Comparison of ENCODE assay signal across 29 cellular contexts in genomic region chr1:224141693-224142092, GRCh38.
"Had no signal": no experiment of that assay in that cellular context is flagged by ENCODE, and none has a peak within 500 bp of the region (broad histone marks: within the 10 kb centered on the region; RNA-seq: fewer than 3 reads in every experiment).

No MANE protein-coding gene starts in this region.

- H3K4me1 Mint-ChIP-seq: activated CD4-positive, alpha-beta memory T cell treated with anti-CD3 and anti-CD28 coated beads, Interleukin-2, amount 10 ng/mL, durations not matched to agents 7 days and 5 days; activated CD4-positive, alpha-beta T cell treated with anti-CD3 and anti-CD28 coated beads, Interleukin-2, amount 10 ng/mL, durations not matched to agents 7 days and 5 days; activated naive CD8-positive, alpha-beta T cell treated with anti-CD3 and anti-CD28 coated beads for 36 hours; activated naive CD8-positive, alpha-beta T cell treated with anti-CD3 and anti-CD28 coated beads, Interleukin-2, amount 50 U/mL, for 24 hours; WTC11 had no signal

- H3K27ac Mint-ChIP-seq: activated CD4-positive, alpha-beta memory T cell treated with anti-CD3 and anti-CD28 coated beads, Interleukin-2, amount 10 ng/mL, durations not matched to agents 7 days and 5 days; activated CD4-positive, alpha-beta T cell treated with anti-CD3 and anti-CD28 coated beads, Interleukin-2, amount 10 ng/mL, durations not matched to agents 7 days and 5 days; activated naive CD8-positive, alpha-beta T cell treated with anti-CD3 and anti-CD28 coated beads for 36 hours; activated naive CD8-positive, alpha-beta T cell treated with anti-CD3 and anti-CD28 coated beads, Interleukin-2, amount 50 U/mL, for 24 hours; activated T-helper 1 cell treated with anti-CD3 and anti-CD28 coated beads, Interleukin-12 subunit alpha, Interleukin-12 subunit beta, Interleukin-2, Interleukin-4 antibody, amounts not matched to agents 30 ng/mL and 10 ng/mL and 1 ng/mL, durations not matched to agents 14 hours and 24 hours and 36 hours; effector memory CD8-positive, alpha-beta T cell; WTC11 had no signal

- DNase-seq: activated CD4-positive, alpha-beta memory T cell treated with anti-CD3 and anti-CD28 coated beads, Interleukin-2, amount 10 ng/mL, durations not matched to agents 7 days and 5 days; activated CD4-positive, alpha-beta T cell treated with anti-CD3 and anti-CD28 coated beads for 1 hour; activated CD4-positive, alpha-beta T cell treated with anti-CD3 and anti-CD28 coated beads for 4 hours; activated CD4-positive, alpha-beta T cell treated with anti-CD3 and anti-CD28 coated beads, Interleukin-2, amount 10 ng/mL, durations not matched to agents 7 days and 5 days; activated CD4-positive, alpha-beta T cell treated with anti-CD3 and anti-CD28 coated beads, Interleukin-2, amount 50 U/mL, for 4 hours; activated CD8-positive, alpha-beta memory T cell treated with anti-CD3 and anti-CD28 coated beads, Interleukin-2, amount 50 U/mL, for 48 hours; activated gamma-delta T cell; activated naive CD4-positive, alpha-beta T cell; activated naive CD4-positive, alpha-beta T cell treated with anti-CD3 and anti-CD28 coated beads, Interleukin-2, amount 50 U/mL, for 16 hours; activated naive CD8-positive, alpha-beta T cell treated with anti-CD3 and anti-CD28 coated beads for 36 hours; activated naive CD8-positive, alpha-beta T cell treated with anti-CD3 and anti-CD28 coated beads, Interleukin-2, amount 50 U/mL, for 24 hours; activated T-cell treated with anti-CD3 and anti-CD28 coated beads, Interleukin-2, amount 50 U/mL, for 4 hours; adrenal gland; amygdala; aorta; body of pancreas; caudate nucleus; cortex of kidney; dermis blood vessel endothelial cell; effector CD4-positive, alpha-beta T cell; effector memory CD8-positive, alpha-beta T cell; erythroblast; foreskin keratinocyte; gastrocnemius medialis; glutamatergic neuron; heart left ventricle; T-helper 2 cell had no signal

- ATAC-seq: activated naive CD8-positive, alpha-beta T cell treated with anti-CD3 and anti-CD28 coated beads, Interleukin-2, amount 50 U/mL, for 24 hours; activated T-cell treated with anti-CD3 and anti-CD28 coated beads, Interleukin-2, amount 50 U/mL, for 4 hours; body of pancreas; effector memory CD8-positive, alpha-beta T cell; foreskin keratinocyte; gastrocnemius medialis; heart left ventricle; WTC11 had no signal

- H3K36me3 Mint-ChIP-seq: activated naive CD8-positive, alpha-beta T cell treated with anti-CD3 and anti-CD28 coated beads for 36 hours had no signal

- H3K27me3 Mint-ChIP-seq: activated CD4-positive, alpha-beta memory T cell treated with anti-CD3 and anti-CD28 coated beads, Interleukin-2, amount 10 ng/mL, durations not matched to agents 7 days and 5 days; activated CD4-positive, alpha-beta T cell treated with anti-CD3 and anti-CD28 coated beads, Interleukin-2, amount 10 ng/mL, durations not matched to agents 7 days and 5 days; activated naive CD8-positive, alpha-beta T cell treated with anti-CD3 and anti-CD28 coated beads for 36 hours; activated naive CD8-positive, alpha-beta T cell treated with anti-CD3 and anti-CD28 coated beads, Interleukin-2, amount 50 U/mL, for 24 hours; effector memory CD8-positive, alpha-beta T cell had no signal

- H3K9me3 Mint-ChIP-seq: activated CD4-positive, alpha-beta memory T cell treated with anti-CD3 and anti-CD28 coated beads, Interleukin-2, amount 10 ng/mL, durations not matched to agents 7 days and 5 days; activated CD4-positive, alpha-beta T cell treated with anti-CD3 and anti-CD28 coated beads, Interleukin-2, amount 10 ng/mL, durations not matched to agents 7 days and 5 days; activated naive CD8-positive, alpha-beta T cell treated with anti-CD3 and anti-CD28 coated beads for 36 hours; activated naive CD8-positive, alpha-beta T cell treated with anti-CD3 and anti-CD28 coated beads, Interleukin-2, amount 50 U/mL, for 24 hours; activated T-cell treated with anti-CD3 and anti-CD28 coated beads, Interleukin-2, amount 50 U/mL, for 4 hours; activated T-helper 1 cell treated with anti-CD3 and anti-CD28 coated beads, Interleukin-12 subunit alpha, Interleukin-12 subunit beta, Interleukin-2, Interleukin-4 antibody, amounts not matched to agents 30 ng/mL and 10 ng/mL and 1 ng/mL, durations not matched to agents 14 hours and 24 hours and 36 hours; effector memory CD8-positive, alpha-beta T cell; WTC11 had no signal

- H3K4me3 Mint-ChIP-seq: activated CD4-positive, alpha-beta memory T cell treated with anti-CD3 and anti-CD28 coated beads, Interleukin-2, amount 10 ng/mL, durations not matched to agents 7 days and 5 days; activated CD4-positive, alpha-beta T cell treated with anti-CD3 and anti-CD28 coated beads, Interleukin-2, amount 10 ng/mL, durations not matched to agents 7 days and 5 days; activated naive CD8-positive, alpha-beta T cell treated with anti-CD3 and anti-CD28 coated beads for 36 hours; activated naive CD8-positive, alpha-beta T cell treated with anti-CD3 and anti-CD28 coated beads, Interleukin-2, amount 50 U/mL, for 24 hours; activated T-cell treated with anti-CD3 and anti-CD28 coated beads, Interleukin-2, amount 50 U/mL, for 4 hours; activated T-helper 1 cell treated with anti-CD3 and anti-CD28 coated beads, Interleukin-12 subunit alpha, Interleukin-12 subunit beta, Interleukin-2, Interleukin-4 antibody, amounts not matched to agents 30 ng/mL and 10 ng/mL and 1 ng/mL, durations not matched to agents 14 hours and 24 hours and 36 hours; effector memory CD8-positive, alpha-beta T cell; WTC11 had no signal
